25 cellular contexts compared by ENCODE assay signal in genomic region chr22:40161182-40161581, GRCh38.
"Had no signal": no experiment of that assay in that cellular context is flagged by ENCODE, and none has a peak within 500 bp of the region (broad histone marks: within the 10 kb centered on the region; RNA-seq: fewer than 3 reads in every experiment).

No MANE protein-coding gene starts in this region.

- H3K4me1 ChIP-seq: neural progenitor cell had no signal

- H2AFZ ChIP-seq: neural progenitor cell, parathyroid adenoma had no signal

- H3K4me2 ChIP-seq: neural progenitor cell had no signal

- H3K4me3 ChIP-seq: dorsolateral prefrontal cortex, gastrocnemius medialis, left lung, neural progenitor cell, right atrium auricular region, sigmoid colon, spleen, thoracic aorta, tibial nerve, upper lobe of left lung had no signal

- H3K27ac Mint-ChIP-seq: nephron; neural progenitor cell; progenitor cell of endocrine pancreas; stimulated activated naive B cell treated with anti-CD40 and anti-IgM and Interleukin-4, amounts not matched to agents 10 μg/mL and 1 μg/mL and 100 μg/mL, for 72 hours; stimulated activated naive CD8-positive, alpha-beta T cell treated with anti-CD3 and anti-CD28 coated beads, Interleukin-15, Interleukin-2, amounts not matched to agents 100 ng/mL and 50 ng/mL, for 24 hours had no signal

- H3K9ac ChIP-seq: neural progenitor cell, parathyroid adenoma had no signal

- H3K27ac ChIP-seq: dorsolateral prefrontal cortex, gastrocnemius medialis, left lung, neural progenitor cell, parathyroid adenoma, right atrium auricular region, sigmoid colon, spleen, thoracic aorta, tibial nerve, upper lobe of left lung had no signal

- H3K9me3 ChIP-seq: gastrocnemius medialis, right atrium auricular region, sigmoid colon, thoracic aorta, tibial nerve, upper lobe of left lung had no signal

- H3K79me2 ChIP-seq: parathyroid adenoma had no signal

- H3K27me3 ChIP-seq: dorsolateral prefrontal cortex, gastrocnemius medialis, left lung, neural progenitor cell, right atrium auricular region, sigmoid colon, spleen, tibial nerve, upper lobe of left lung had no signal

- H3K4me3 Mint-ChIP-seq: naive thymus-derived CD4-positive, alpha-beta T cell; nephron; neural progenitor cell; stimulated activated naive B cell treated with anti-CD40 and anti-IgM and Interleukin-4, amounts not matched to agents 10 μg/mL and 1 μg/mL and 100 μg/mL, for 72 hours; stimulated activated naive CD8-positive, alpha-beta T cell treated with anti-CD3 and anti-CD28 coated beads, Interleukin-15, Interleukin-2, amounts not matched to agents 100 ng/mL and 50 ng/mL, for 24 hours had no signal

- H3K4me1 Mint-ChIP-seq: neural progenitor cell; stimulated activated naive B cell treated with anti-CD40 and anti-IgM and Interleukin-4, amounts not matched to agents 10 μg/mL and 1 μg/mL and 100 μg/mL, for 72 hours had no signal

- H3K36me3 ChIP-seq: neural progenitor cell, right atrium auricular region, thoracic aorta had no signal

- H3K27me3 Mint-ChIP-seq: naive thymus-derived CD4-positive, alpha-beta T cell; progenitor cell of endocrine pancreas; stimulated activated naive B cell treated with anti-CD40 and anti-IgM and Interleukin-4, amounts not matched to agents 10 μg/mL and 1 μg/mL and 100 μg/mL, for 72 hours; stimulated activated naive CD8-positive, alpha-beta T cell treated with anti-CD3 and anti-CD28 coated beads, Interleukin-15, Interleukin-2, amounts not matched to agents 100 ng/mL and 50 ng/mL, for 24 hours had no signal

- FAIRE-seq: kidney, urothelium cell line had no signal

- H3K9me3 Mint-ChIP-seq: nephron had no signal

- DNase-seq: dorsolateral prefrontal cortex; effector CD4-positive, alpha-beta T cell; foreskin fibroblast; gastrocnemius medialis; head of caudate nucleus; kidney; left lung; mesendoderm; midbrain; naive thymus-derived CD4-positive, alpha-beta T cell; sigmoid colon; spleen; stimulated activated CD4-positive, alpha-beta T cell treated with anti-CD3 and anti-CD28 coated beads, Interleukin-4, amount 100 ng/mL, for 4 hours; stimulated activated naive B cell treated with anti-CD40 and anti-IgM and Interleukin-4, amounts not matched to agents 10 μg/mL and 1 μg/mL and 100 μg/mL, for 72 hours; upper lobe of left lung had no signal

- ATAC-seq: esophagus mucosa; gastrocnemius medialis; left lung; naive thymus-derived CD4-positive, alpha-beta T cell; stimulated activated naive B cell treated with anti-CD40 and anti-IgM and Interleukin-4, amounts not matched to agents 10 μg/mL and 1 μg/mL and 100 μg/mL, for 72 hours had no signal
